ENCODE assay signal across 8 cellular contexts in genomic region chr11:117315285-117316196, GRCh38. TPM values are rescaled to one million over a fixed set of nuclear protein-coding genes. Genes with fewer than 3 reads are reported as not detected.
DNase-seq lines count a peak whose midpoint lies in the region; ATAC-seq and TF ChIP-seq lines count a peak whose summit lies in the region.

No MANE protein-coding gene starts in this region.

- peak overlapping the region; percentile 81 for H3K9ac ChIP-seq in GM23248

- H3K4me3 Mint-ChIP-seq in neural crest cell = peak overlapping the region; percentile 89

- peak overlapping the region; percentile 95 for H3K4me3 ChIP-seq in GM23248
- peak overlapping the region; percentile 91 for H3K4me3 ChIP-seq in WERI-Rb-1 (ENCODE audit: low read depth, low read length)

- H3K9me3 ChIP-seq in GM23248 (ENCODE audit: low read depth) (no peaks in the 10 kb centered on the region), WERI-Rb-1 (ENCODE audit: severe bottlenecking) (no peaks in the 10 kb centered on the region)

- H3K79me2 ChIP-seq in GM23248 (ENCODE audit: insufficient read depth) = peaks cover 41% of the 10 kb centered on the region

- H3K27me3 Mint-ChIP-seq in neural crest cell (ENCODE audit: low read depth) = no peaks in the 10 kb centered on the region

- peak overlapping the region; percentile 99 for H2AFZ ChIP-seq in GM23248

- peak overlapping the region; percentile 99 for H3K4me2 ChIP-seq in GM23248 (ENCODE audit: unreplicated experiment)

- H3K36me3 ChIP-seq in GM23248 (ENCODE audit: low read depth) (no peaks in the 10 kb centered on the region), WERI-Rb-1 (peaks cover 13% of the 10 kb centered on the region)

- WGBS in GM23248 (ENCODE audit: low coverage in 1 of 2, low lambda C conversion rate in 2 of 2, missing lambda C conversion rate in 2 of 2), 2 experiments = 2 to 3% methylated on average over 39 to 46 of the region's 62 CpGs

- in situ Hi-C loops in GM23248 (cut with MboI) = no loop called here

- H3F3A ChIP-seq in GM23248 (ENCODE audit: insufficient read depth) = peaks cover 11% of the 10 kb centered on the region; the same call in 1 of the 2 replicates

- peak; percentile 53 for ATAC-seq in esophagus mucosa
- ATAC-seq in GM21390 (IDR thresholded peaks at IDR 0.05; ENCODE audit: unreplicated experiment) = no peak
- ATAC-seq in HG03196 (IDR thresholded peaks at IDR 0.05; ENCODE audit: unreplicated experiment) = no peak
- ATAC-seq in HG03378 (IDR thresholded peaks at IDR 0.05; ENCODE audit: unreplicated experiment) = no peak

- no peaks in the 10 kb centered on the region for H4K20me1 ChIP-seq in GM23248 (ENCODE audit: insufficient read depth)

- no peaks in the 10 kb centered on the region for H3K36me3 Mint-ChIP-seq in neural crest cell (ENCODE audit: low read depth)

- H3K4me1 ChIP-seq in GM23248 (ENCODE audit: insufficient read depth) = peaks cover 35% of the 10 kb centered on the region

- no peaks in the 10 kb centered on the region for H3K27me3 ChIP-seq in GM23248 (replicated peaks; ENCODE audit: insufficient read depth)
- no peaks in the 10 kb centered on the region for H3K27me3 ChIP-seq in WERI-Rb-1 (ENCODE audit: insufficient read depth, low read depth, severe bottlenecking)

- H3K27ac ChIP-seq in GM23248 = no peak overlapping the region
- peak overlapping the region; percentile 84 for H3K27ac ChIP-seq in WERI-Rb-1

- peaks cover 28% of the 10 kb centered on the region for H3K4me1 Mint-ChIP-seq in neural crest cell

- no peaks in the 10 kb centered on the region for H3K9me3 Mint-ChIP-seq in neural crest cell

- no peaks in the 10 kb centered on the region for H3K9me2 ChIP-seq in GM23248 (ENCODE audit: insufficient read depth)

- no peak overlapping the region for H3K27ac Mint-ChIP-seq in neural crest cell (ENCODE audit: unreplicated experiment)

- DNase-seq in GM23248 = peak; percentile 51
- no peak for DNase-seq in WERI-Rb-1
- no peak for DNase-seq in neural crest cell (ENCODE audit: low read depth, low spot score)
- no peak for DNase-seq in midbrain (lab: John Stamatoyannopoulos, UW)

- TF ChIP-seq CTCF in WERI-Rb-1 (IDR thresholded peaks at IDR 0.05; ENCODE audit: low read depth, low read length) (no peak), neural crest cell (conservative IDR thresholded peaks at IDR 0.05) (no peak)

RNA-seq across cellular contexts. Expression of gene BACE1, which starts 0.5 kb away (rescaled TPM):
- 40.5 and 45.8 TPM in 2 replicates for total RNA-seq in GM23248 (2014; rRNA removed; shearing (Covaris generic))
- polyA plus RNA-seq in GM23248 (2016; fragmentation: Nextera tagmentation; extraction: Ambion mirVana) = 14.4 and 15.0 TPM in 2 replicates
- total RNA-seq in esophagus mucosa (17.5 TPM), neural crest cell (30.4 and 30.7 TPM in 2 replicates)

RNA-seq across cellular contexts. Expression of gene CEP164, which starts 12.1 kb away (rescaled TPM):
- 30.9 and 48.2 TPM in 2 replicates for total RNA-seq in GM23248 (2014; rRNA removed; shearing (Covaris generic))
- 20.0 and 20.3 TPM in 2 replicates for polyA plus RNA-seq in GM23248 (2016; fragmentation: Nextera tagmentation; extraction: Ambion mirVana)
- 16.7 TPM for total RNA-seq in esophagus mucosa
- 41.2 and 42.8 TPM in 2 replicates for total RNA-seq in neural crest cell

RNA-seq across cellular contexts. Expression of gene BACE1-AS, which starts 24.4 kb away (rescaled TPM):
- total RNA-seq in GM23248 (2014; rRNA removed; shearing (Covaris generic)) = 1.5 and 3.2 TPM in 2 replicates
- 6.6 and 7.0 TPM in 2 replicates for polyA plus RNA-seq in GM23248 (2016; fragmentation: Nextera tagmentation; extraction: Ambion mirVana)
- 3.1 TPM for total RNA-seq in esophagus mucosa
- total RNA-seq in neural crest cell = 17.6 and 18.1 TPM in 2 replicates
